ENCODE assay signal across 8 cellular contexts in the genomic region with DNA sequence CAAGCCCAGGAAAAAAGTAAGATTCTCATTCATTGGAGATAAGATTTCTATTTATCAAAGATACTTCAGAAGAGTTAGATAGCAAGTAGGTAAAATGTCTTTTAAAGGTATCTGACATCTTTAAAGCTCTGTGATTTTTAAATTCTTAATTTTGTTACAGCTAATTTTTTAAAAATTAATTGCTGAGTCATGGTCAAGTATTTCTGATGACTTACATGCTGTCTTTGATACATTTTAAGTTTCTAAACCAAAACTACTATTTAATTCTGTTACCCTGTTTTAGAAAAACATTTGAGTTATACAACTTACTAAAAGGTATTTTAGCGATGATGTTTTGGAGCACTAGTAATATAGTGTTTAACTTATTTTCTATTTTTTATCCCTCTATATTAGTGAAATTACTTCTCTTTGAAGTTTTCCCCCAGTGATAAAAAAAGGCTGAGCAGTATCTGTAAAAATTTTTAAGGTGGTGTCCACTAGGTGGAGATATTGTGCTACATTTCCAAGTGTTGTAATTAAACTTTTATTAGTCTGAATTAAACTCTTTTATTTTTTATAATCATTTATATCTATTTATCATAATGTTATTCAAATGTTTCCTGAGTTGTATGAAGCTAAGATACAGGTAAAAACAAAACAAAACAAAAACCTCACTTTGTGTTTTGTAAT. TPM values are rescaled to one million over a fixed set of nuclear protein-coding genes. Genes with fewer than 3 reads are reported as not detected.
DNase-seq lines count a peak whose midpoint lies in the region; ATAC-seq and TF ChIP-seq lines count a peak whose summit lies in the region.

No MANE protein-coding gene starts in this region.

- no peak overlapping the region for H4K91ac ChIP-seq in neuronal stem cell (ENCODE audit: low read depth, low read length, poor library complexity)

- H3K14ac ChIP-seq in neuronal stem cell (ENCODE audit: low read length) = no peak overlapping the region

- no peak overlapping the region for H3K4me3 Mint-ChIP-seq in osteocyte (ENCODE audit: unreplicated experiment)

- H3K4me1 Mint-ChIP-seq in osteocyte (ENCODE audit: unreplicated experiment) = no peaks in the 10 kb centered on the region

- DNase-seq in NCI-H1092 treated with DMSO at 0.1 percent for 48 hours (lab: John Stamatoyannopoulos, UW) (peak; percentile 30), NCI-H1092 (lab: John Stamatoyannopoulos, UW) (no peak), MV-4-11 (lab: John Stamatoyannopoulos, UW) (peak; percentile 30), choroid plexus epithelial cell (ENCODE audit: low read depth) (peak; percentile 59), osteocyte (ENCODE audit: extremely low spot score, unreplicated experiment) (no peak), DMS79 (lab: John Stamatoyannopoulos, UW) (no peak), neuronal stem cell (ENCODE audit: low spot score) (no peak)

- H2AK5ac ChIP-seq in neuronal stem cell (ENCODE audit: low read depth, low read length) = no peak overlapping the region

- H3K36me3 Mint-ChIP-seq in osteocyte (ENCODE audit: unreplicated experiment) = no peaks in the 10 kb centered on the region

- no peak overlapping the region for H2BK12ac ChIP-seq in neuronal stem cell (ENCODE audit: low read length)

- H3K27me3 Mint-ChIP-seq in osteocyte (ENCODE audit: unreplicated experiment) = no peaks in the 10 kb centered on the region

- no peaks in the 10 kb centered on the region for H3K27me3 ChIP-seq in neuronal stem cell (ENCODE audit: control insufficient read depth in 3 of 3, insufficient read depth in 3 of 3, low read depth in 1 of 3, low read length in 3 of 3)

- ATAC-seq in GM18502 (IDR thresholded peaks at IDR 0.05; ENCODE audit: poor library complexity, unreplicated experiment) = no peak

- H2BK5ac ChIP-seq in neuronal stem cell (ENCODE audit: low read length) = no peak overlapping the region

- no peak overlapping the region for H3K4ac ChIP-seq in neuronal stem cell (ENCODE audit: low read length)

- no peak overlapping the region for H4K8ac ChIP-seq in neuronal stem cell (ENCODE audit: low read depth, low read length)

- H2BK15ac ChIP-seq in neuronal stem cell (ENCODE audit: low read length) = no peak overlapping the region

- H3K27ac Mint-ChIP-seq in osteocyte (ENCODE audit: unreplicated experiment) = no peak overlapping the region

- no peak overlapping the region for H3K9ac ChIP-seq in neuronal stem cell (ENCODE audit: low read depth, low read length, poor library complexity)

- TF ChIP-seq CTCF in choroid plexus epithelial cell (conservative IDR thresholded peaks at IDR 0.05; ENCODE audit: low read depth, low read length) (peak; percentile 55), osteocyte (IDR thresholded peaks at IDR 0.05) (peak; percentile 59)

- H3K79me1 ChIP-seq in neuronal stem cell (ENCODE audit: low read depth, low read length) = no peaks in the 10 kb centered on the region

- H3K4me1 ChIP-seq in neuronal stem cell (ENCODE audit: control insufficient read depth in 2 of 2, insufficient read depth in 1 of 2, low read depth in 1 of 2, low read length in 2 of 2) = no peaks in the 10 kb centered on the region

- no peak overlapping the region for H3K27ac ChIP-seq in neuronal stem cell (replicated peaks; ENCODE audit: low read length)

- H3K4me2 ChIP-seq in neuronal stem cell (ENCODE audit: insufficient read depth, low read length, poor library complexity, severe bottlenecking) = no peak overlapping the region

- H3K9me3 ChIP-seq in neuronal stem cell (replicated peaks in 1 of 2; ENCODE audit: control insufficient read depth in 2 of 2, insufficient read depth in 1 of 2, low read depth in 1 of 2, low read length in 2 of 2) = no peaks in the 10 kb centered on the region

- no peaks in the 10 kb centered on the region for H3K36me3 ChIP-seq in neuronal stem cell (replicated peaks in 1 of 2; ENCODE audit: control insufficient read depth in 2 of 2, insufficient read depth in 2 of 2, low read length in 2 of 2)

- WGBS in neuronal stem cell (ENCODE audit: extremely low coverage in 2 of 2, insufficient read length in 2 of 2, insufficient replicate concordance in 1 of 2), 2 donors = no CpG with 5 or more reads among the region's 1 CpG

- no peak overlapping the region for H2AFZ ChIP-seq in neuronal stem cell (ENCODE audit: low read length)

- no peaks in the 10 kb centered on the region for H3K9me3 Mint-ChIP-seq in osteocyte (ENCODE audit: unreplicated experiment)

- no peak overlapping the region for H2BK120ac ChIP-seq in neuronal stem cell (ENCODE audit: low read depth, low read length)

- H3K18ac ChIP-seq in neuronal stem cell (ENCODE audit: low read length) = no peak overlapping the region

- H3K4me3 ChIP-seq in choroid plexus epithelial cell (ENCODE audit: low read depth, low read length) (no peak overlapping the region), neuronal stem cell (ENCODE audit: low read length in 2 of 2) (no peak overlapping the region)

- H3K23ac ChIP-seq in neuronal stem cell (ENCODE audit: low read depth, low read length, poor library complexity) = no peak overlapping the region

RNA-seq across cellular contexts. Expression of gene ALG10, which starts 11.5 kb away (rescaled TPM):
- total RNA-seq in osteocyte = 6.9 and 9.1 TPM in 2 replicates
- 7.6 TPM for polyA plus RNA-seq in neuronal stem cell (2013, experiment 1 of 2)
- 8.7 TPM for polyA plus RNA-seq in neuronal stem cell (2013, experiment 2 of 2)

Comparison
In these comparisons a context has a peak if more than half of its experiments do, and no peak if none do; other contexts are left out.
1. DNase-seq: peak in NCI-H1092 treated with DMSO at 0.1 percent for 48 hours (single experiment), MV-4-11 (single experiment) and choroid plexus epithelial cell (single experiment); none in NCI-H1092 (single experiment), osteocyte (single experiment), DMS79 (single experiment) and neuronal stem cell (single experiment).